24 cellular contexts compared by ENCODE assay signal in genomic region chr7:5662776-5663175, GRCh38.
DNase-seq lines count a peak whose midpoint lies in the region; ATAC-seq and TF ChIP-seq lines count a peak whose summit lies in the region.
"Had no signal": no experiment of that assay in that cellular context is flagged by ENCODE, and none has a peak within 500 bp of the region (broad histone marks: within the 10 kb centered on the region; RNA-seq: fewer than 3 reads in every experiment).

No MANE protein-coding gene starts in this region.

- no peaks in the 10 kb centered on the region for H4K20me1 ChIP-seq in OCI-LY1 (ENCODE audit: insufficient read depth, low read length)

- intact Hi-C loops in CD4-positive, alpha-beta memory T cell (cut with micrococcal nuclease), result no loop called here
- intact Hi-C loops in psoas muscle (cut with DNase I), result no loop called here

- H3K27ac ChIP-seq in CD4-positive, alpha-beta memory T cell (ENCODE audit: low read depth, low read length), result no peak overlapping the region
- H3K27ac ChIP-seq in OCI-LY1 (ENCODE audit: low read depth, low read length, poor library complexity, severe bottlenecking) (peak overlapping the region; percentile 73), psoas muscle (no peak overlapping the region)
- H3K27ac ChIP-seq: pancreas, suprapubic skin, uterus had no signal

- H3K4me3 Mint-ChIP-seq in CD4-positive, alpha-beta memory T cell, result no peak overlapping the region
- no peak overlapping the region for H3K4me3 Mint-ChIP-seq in chondrocyte (ENCODE audit: unreplicated experiment)
- H3K4me3 Mint-ChIP-seq: activated T-helper 1 cell treated with anti-CD3 and anti-CD28 coated beads, Interleukin-12 subunit alpha, Interleukin-12 subunit beta, Interleukin-2, Interleukin-4 antibody, amounts not matched to agents 30 ng/mL and 10 ng/mL and 1 ng/mL, durations not matched to agents 14 hours and 24 hours and 36 hours; nephron had no signal

- no peak overlapping the region for H3K4me3 ChIP-seq in CD4-positive, alpha-beta memory T cell (ENCODE audit: low read length in 2 of 2)
- H3K4me3 ChIP-seq in OCI-LY1 (ENCODE audit: low read depth, low read length, poor library complexity, severe bottlenecking), result no peak overlapping the region
- H3K4me3 ChIP-seq in psoas muscle, result no peak overlapping the region
- H3K4me3 ChIP-seq: adrenal gland, pancreas, suprapubic skin, uterus had no signal

- H3K27ac Mint-ChIP-seq in CD4-positive, alpha-beta memory T cell, result peak overlapping the region in 4 of 7 donors; percentile 13 to 64 (median 44)
- H3K27ac Mint-ChIP-seq in chondrocyte (ENCODE audit: unreplicated experiment), result no peak overlapping the region
- H3K27ac Mint-ChIP-seq: activated T-helper 1 cell treated with anti-CD3 and anti-CD28 coated beads, Interleukin-12 subunit alpha, Interleukin-12 subunit beta, Interleukin-2, Interleukin-4 antibody, amounts not matched to agents 30 ng/mL and 10 ng/mL and 1 ng/mL, durations not matched to agents 14 hours and 24 hours and 36 hours had no signal

- H3K9ac ChIP-seq in OCI-LY1 (ENCODE audit: low read length), result no peak overlapping the region; the same call in 1 of the 2 replicates

- peaks cover 17% of the 10 kb centered on the region for H3K4me1 ChIP-seq in CD4-positive, alpha-beta memory T cell (ENCODE audit: insufficient read depth, low read length)
- peaks cover 15% of the 10 kb centered on the region for H3K4me1 ChIP-seq in OCI-LY1 (ENCODE audit: insufficient read depth, low read length, severe bottlenecking)
- peaks cover 12% of the 10 kb centered on the region for H3K4me1 ChIP-seq in psoas muscle
- H3K4me1 ChIP-seq: uterus had no signal

- no peaks in the 10 kb centered on the region for H3K27me3 Mint-ChIP-seq in CD4-positive, alpha-beta memory T cell
- no peaks in the 10 kb centered on the region for H3K27me3 Mint-ChIP-seq in chondrocyte (ENCODE audit: low read depth)

- H3K36me3 Mint-ChIP-seq in CD4-positive, alpha-beta memory T cell, result peaks cover 11 to 31% of the 10 kb centered on the region in 2 donors
- H3K36me3 Mint-ChIP-seq in chondrocyte (ENCODE audit: low read depth), result peaks cover 5% of the 10 kb centered on the region

- peaks cover 16% of the 10 kb centered on the region for H3K36me3 ChIP-seq in CD4-positive, alpha-beta memory T cell (ENCODE audit: insufficient read depth, low read length)
- H3K36me3 ChIP-seq in OCI-LY1 (ENCODE audit: insufficient read depth, low read length), result peaks cover 22% of the 10 kb centered on the region; the same call in 1 of the 2 replicates
- peaks cover 0 to 16% of the 10 kb centered on the region in 2 donors for H3K36me3 ChIP-seq in psoas muscle (ENCODE audit: insufficient read depth in 1 of 2, low read depth in 1 of 2)
- H3K36me3 ChIP-seq: adrenal gland, pancreas, uterus had no signal

- no peaks in the 10 kb centered on the region for H3F3A ChIP-seq in OCI-LY1 (ENCODE audit: insufficient read depth, low read length)

- in situ Hi-C loops in GM13976 (cut with MboI; ENCODE audit: low sequenced_read_pairs, unreplicated experiment), result loop anchor here (10.0 kb wide), 1 partner anchor 168 kb away; no protein-coding TSS in a partner anchor

- POLR2A ChIA-PET in CD4-positive, alpha-beta memory T cell (lab: Charles Lee; ENCODE audit: partially characterized antibody), result no interaction called here

- H3K79me2 ChIP-seq in OCI-LY1 (ENCODE audit: insufficient read depth, low read length), result no peaks in the 10 kb centered on the region

- H2AFZ ChIP-seq in OCI-LY1 (ENCODE audit: low read length), result no peak overlapping the region

- ATAC-seq in psoas muscle, result peak in 3 of 4 donors; percentile 27 to 60 (median 34)
- ATAC-seq: activated CD4-positive, CD25-positive, alpha-beta regulatory T cell treated with anti-CD3 and anti-CD28 coated beads, Interleukin-2, amount 50 U/mL, for 24 hours; pancreas; SK-N-SH treated with all-trans-retinoic acid at 6 μM for 48 hours had no signal

- peaks cover 17 to 30% (median 27%) of the 10 kb centered on the region in 4 donors for H3K4me1 Mint-ChIP-seq in CD4-positive, alpha-beta memory T cell
- H3K4me1 Mint-ChIP-seq in chondrocyte (ENCODE audit: low read depth), result peaks cover 8% of the 10 kb centered on the region

- no peaks in the 10 kb centered on the region for H3K9me2 ChIP-seq in OCI-LY1 (ENCODE audit: low read depth, low read length)

- no peaks in the 10 kb centered on the region for H3K27me3 ChIP-seq in CD4-positive, alpha-beta memory T cell (ENCODE audit: insufficient read depth, low read length)
- no peaks in the 10 kb centered on the region for H3K27me3 ChIP-seq in OCI-LY1 (ENCODE audit: insufficient read depth, low read length)
- H3K27me3 ChIP-seq in psoas muscle (ENCODE audit: insufficient read depth in 3 of 3, low read length in 2 of 3), result no peaks in the 10 kb centered on the region
- H3K27me3 ChIP-seq: adrenal gland, pancreas, suprapubic skin, uterus had no signal

- WGBS in psoas muscle, 3 donors, result 66 to 73% (median 69%) methylated on average over 6 of the region's 6 CpGs

- DNase-seq in CD4-positive, alpha-beta memory T cell, result no peak
- DNase-seq in chondrocyte (ENCODE audit: low spot score), result peak; percentile 42
- DNase-seq in psoas muscle, result no peak
- no peak for DNase-seq in effector CD8-positive, alpha-beta T cell (lab: John Stamatoyannopoulos, UW)
- no peak for DNase-seq in GM13976 (ENCODE audit: low spot score)
- no peak for DNase-seq in stimulated activated CD4-positive, alpha-beta T cell treated with anti-CD3 and anti-CD28 coated beads, Interleukin-2, amount 100 ng/mL, for 48 hours
- DNase-seq: erythroblast, foreskin fibroblast, KG1, left ventricle myocardium superior, midbrain, NCI-H187, NCI-H69, pancreas, T1000, uterus had no signal

- no peak overlapping the region; the same call in 1 of the 2 replicates for H3K4me2 ChIP-seq in OCI-LY1 (ENCODE audit: low read length)

- no peaks in the 10 kb centered on the region for H3K9me3 ChIP-seq in CD4-positive, alpha-beta memory T cell (ENCODE audit: control insufficient read depth in 1 of 2, low read length in 2 of 2)
- no peaks in the 10 kb centered on the region for H3K9me3 ChIP-seq in OCI-LY1 (ENCODE audit: low read length)
- H3K9me3 ChIP-seq in psoas muscle, result no peaks in the 10 kb centered on the region
- H3K9me3 ChIP-seq: adrenal gland, pancreas, suprapubic skin, uterus had no signal

- CTCF ChIA-PET in CD4-positive, alpha-beta memory T cell (lab: Charles Lee; ENCODE audit: partially characterized antibody), result interaction anchor here (1.0 to 7.3 kb wide), 4 partner anchors 38 to 168 kb away, joined by 3 to 100 read pairs (median 12); no protein-coding TSS in a partner anchor

- TF ChIP-seq CTCF in OCI-LY1 (IDR thresholded peaks at IDR 0.05; ENCODE audit: low read length) (no peak), chondrocyte (IDR thresholded peaks at IDR 0.05) (no peak), psoas muscle (IDR thresholded peaks at IDR 0.05) (no peak), GM13976 (IDR thresholded peaks at IDR 0.05; ENCODE audit: borderline replicate concordance, control extremely low read depth, extremely low read depth, insufficient read depth, missing control alignments) (no peak)

- no peaks in the 10 kb centered on the region for H3K9me3 Mint-ChIP-seq in CD4-positive, alpha-beta memory T cell
- H3K9me3 Mint-ChIP-seq in chondrocyte (ENCODE audit: low read depth), result no peaks in the 10 kb centered on the region
- H3K9me3 Mint-ChIP-seq: activated T-helper 1 cell treated with anti-CD3 and anti-CD28 coated beads, Interleukin-12 subunit alpha, Interleukin-12 subunit beta, Interleukin-2, Interleukin-4 antibody, amounts not matched to agents 30 ng/mL and 10 ng/mL and 1 ng/mL, durations not matched to agents 14 hours and 24 hours and 36 hours; immature natural killer cell; nephron had no signal
